27 cellular contexts compared by ENCODE assay signal in genomic region chr2:28062867-28063266, GRCh38.
"Had no signal": no experiment of that assay in that cellular context is flagged by ENCODE, and none has a peak within 500 bp of the region (broad histone marks: within the 10 kb centered on the region; RNA-seq: fewer than 3 reads in every experiment).

No MANE protein-coding gene starts in this region.

- H3K27ac Mint-ChIP-seq: activated naive CD8-positive, alpha-beta T cell; activated T-helper 2 cell treated with anti-CD3 and anti-CD28 coated beads, Interferon-gamma antibody, Interleukin-2, Interleukin-4, amounts not matched to agents 10 μg/mL and 5 μg/mL and 100 μg/mL, durations not matched to agents 14 hours and 24 hours and 36 hours; natural killer cell treated with Interleukin-12 subunit alpha and Interleukin-12 subunit beta and Interleukin-15 and Interleukin-18, amount 100 ng/mL, for 72 hours; stimulated activated naive CD8-positive, alpha-beta T cell treated with anti-CD3 and anti-CD28 coated beads, Interleukin-15, amount 100 ng/mL, for 72 hours; T-cell; T-helper 2 cell treated with Interferon-gamma antibody and Interleukin-4, amounts not matched to agents 5 μg/mL and 100 μg/mL, for 36 hours had no signal

- H3K9me3 ChIP-seq: breast epithelium, colonic mucosa, gastroesophageal sphincter, neutrophil, suprapubic skin, uterus had no signal

- H3K36me3 ChIP-seq: breast epithelium, colonic mucosa, neutrophil, suprapubic skin, transverse colon, uterus, WERI-Rb-1 had no signal

- ATAC-seq: effector memory CD8-positive, alpha-beta T cell; esophagus mucosa; gastroesophageal sphincter; natural killer cell treated with Interleukin-12 subunit alpha and Interleukin-12 subunit beta and Interleukin-15 and Interleukin-18, amount 100 ng/mL, for 72 hours; right cardiac atrium; T-cell had no signal

- H3K4me1 Mint-ChIP-seq: central memory CD8-positive, alpha-beta T cell; T-cell had no signal

- DNase-seq: activated CD4-positive, alpha-beta T cell treated with anti-CD3 and anti-CD28 coated beads, Interleukin-2, amount 50 U/mL, for 1 hour; activated CD4-positive, CD25-positive, alpha-beta regulatory T cell treated with anti-CD3 and anti-CD28 coated beads, Interleukin-2, amount 50 U/mL, for 72 hours; activated naive CD4-positive, alpha-beta T cell; amniotic stem cell; colonic mucosa; dorsolateral prefrontal cortex; effector memory CD8-positive, alpha-beta T cell; head of caudate nucleus; hypothalamus; right cardiac atrium; stimulated activated CD4-positive, alpha-beta T cell treated with anti-CD3 and anti-CD28 coated beads, Interleukin-12 subunit alpha, Interleukin-12 subunit beta, amount 100 ng/mL, for 4 hours; stimulated activated naive CD8-positive, alpha-beta T cell treated with anti-CD3 and anti-CD28 coated beads, Interleukin-15, amount 100 ng/mL, for 72 hours; T-cell; transverse colon; uterus; WERI-Rb-1 had no signal

- H3K4me1 ChIP-seq: breast epithelium, colonic mucosa, gastroesophageal sphincter, parathyroid adenoma, uterus had no signal

- H3K9me3 Mint-ChIP-seq: central memory CD8-positive, alpha-beta T cell; effector memory CD8-positive, alpha-beta T cell; natural killer cell treated with Interleukin-12 subunit alpha and Interleukin-12 subunit beta and Interleukin-15 and Interleukin-18, amount 100 ng/mL, for 72 hours; stimulated activated naive CD8-positive, alpha-beta T cell treated with anti-CD3 and anti-CD28 coated beads, Interleukin-15, amount 100 ng/mL, for 72 hours; T-cell had no signal

- H3K27me3 Mint-ChIP-seq: activated naive CD8-positive, alpha-beta T cell; central memory CD8-positive, alpha-beta T cell; effector memory CD8-positive, alpha-beta T cell; natural killer cell treated with Interleukin-12 subunit alpha and Interleukin-12 subunit beta and Interleukin-15 and Interleukin-18, amount 100 ng/mL, for 72 hours; stimulated activated naive CD8-positive, alpha-beta T cell treated with anti-CD3 and anti-CD28 coated beads, Interleukin-15, amount 100 ng/mL, for 72 hours; T-cell had no signal

- H3K27me3 ChIP-seq: breast epithelium, colonic mucosa, dorsolateral prefrontal cortex, gastroesophageal sphincter, neutrophil, suprapubic skin, transverse colon, uterus had no signal

- H3K27ac ChIP-seq: breast epithelium, colonic mucosa, dorsolateral prefrontal cortex, gastroesophageal sphincter, neutrophil, parathyroid adenoma, suprapubic skin, transverse colon, WERI-Rb-1 had no signal

- H3K4me3 Mint-ChIP-seq: activated naive CD8-positive, alpha-beta T cell; central memory CD8-positive, alpha-beta T cell; effector memory CD8-positive, alpha-beta T cell; natural killer cell treated with Interleukin-12 subunit alpha and Interleukin-12 subunit beta and Interleukin-15 and Interleukin-18, amount 100 ng/mL, for 72 hours; stimulated activated naive CD8-positive, alpha-beta T cell treated with anti-CD3 and anti-CD28 coated beads, Interleukin-15, amount 100 ng/mL, for 72 hours; T-cell; T-helper 2 cell treated with Interferon-gamma antibody and Interleukin-4, amounts not matched to agents 5 μg/mL and 100 μg/mL, for 36 hours had no signal

- H3K4me3 ChIP-seq: breast epithelium, colonic mucosa, dorsolateral prefrontal cortex, gastroesophageal sphincter, suprapubic skin, transverse colon, uterus had no signal
